In the genomic region with DNA sequence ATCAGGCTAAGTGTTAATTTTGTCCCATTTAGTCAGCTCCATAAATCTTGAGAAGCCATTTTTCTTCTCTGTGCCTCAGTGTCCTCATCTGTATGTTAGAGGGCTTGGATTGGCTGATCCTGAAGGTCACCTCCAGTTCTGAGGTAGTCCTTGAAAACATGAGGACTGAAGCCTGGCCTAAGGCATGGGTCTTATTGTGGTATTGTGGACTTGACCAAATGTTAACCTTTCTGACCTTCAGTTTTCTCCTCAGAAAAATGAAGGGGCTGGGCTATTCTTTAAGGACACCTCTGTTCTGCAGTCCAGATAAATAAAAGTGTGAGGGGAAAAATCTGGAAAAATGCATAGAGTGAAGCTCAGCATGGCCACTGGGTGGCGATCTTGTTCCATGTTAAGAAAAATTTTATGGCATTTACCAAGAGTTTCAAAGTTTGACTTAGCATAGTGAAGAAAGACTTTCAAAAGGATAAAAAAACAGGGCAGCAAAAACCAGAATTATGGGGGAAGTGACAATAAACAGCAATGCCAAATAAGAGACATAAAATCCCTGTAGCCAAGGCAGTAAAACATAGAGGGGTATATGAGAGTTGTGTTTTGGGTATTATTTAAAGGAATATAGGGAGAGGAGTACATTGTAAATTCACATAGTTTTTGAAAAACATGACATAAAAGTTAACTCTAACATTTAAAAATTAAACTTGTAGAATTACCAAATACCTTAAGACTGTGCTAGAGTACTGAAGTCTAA, we compare ENCODE assay signal across 8 cellular contexts. TPM values are rescaled to one million over a fixed set of nuclear protein-coding genes. Genes with fewer than 3 reads are reported as not detected.
DNase-seq lines count a peak whose midpoint lies in the region; ATAC-seq and TF ChIP-seq lines count a peak whose summit lies in the region.

No MANE protein-coding gene starts in this region.

- no peaks in the 10 kb centered on the region for H3K27me3 ChIP-seq in A673 (replicated peaks; ENCODE audit: insufficient read depth, low read depth, low read length, poor library complexity)
- H3K27me3 ChIP-seq in NT2/D1 (ENCODE audit: insufficient read depth, insufficient read length), result no peaks in the 10 kb centered on the region
- H3K27me3 ChIP-seq in neutrophil, result no peaks in the 10 kb centered on the region

- intact Hi-C loops in A673 (cut with micrococcal nuclease; ENCODE audit: unreplicated experiment), result loop anchor here (1.0 to 10.0 kb wide), 7 partner anchors 168 to 1855 kb away; partner anchors contain the start of gene ARID1B

- H3K9me3 ChIP-seq in A673 (ENCODE audit: low read depth, low read length, poor library complexity, severe bottlenecking) (no peaks in the 10 kb centered on the region), NT2/D1 (ENCODE audit: insufficient read depth, low read length) (no peaks in the 10 kb centered on the region), neutrophil (no peaks in the 10 kb centered on the region)

- ATAC-seq in GM18861 (IDR thresholded peaks at IDR 0.05; ENCODE audit: unreplicated experiment) (peak; percentile 68), HG03521 (IDR thresholded peaks at IDR 0.05; ENCODE audit: unreplicated experiment) (peak; percentile 63), esophagus mucosa (peak; percentile 48)

- H3K4me1 ChIP-seq in A673 (ENCODE audit: insufficient read depth, low read length, poor library complexity, severe bottlenecking), result peaks cover 5% of the 10 kb centered on the region
- H3K4me1 ChIP-seq in NT2/D1 (ENCODE audit: insufficient read depth, insufficient read length), result peaks cover 2% of the 10 kb centered on the region
- H3K4me1 ChIP-seq in neutrophil (ENCODE audit: control insufficient read depth in 1 of 2, insufficient read depth in 1 of 2, low read depth in 1 of 2, low read length in 1 of 2), result no peaks in the 10 kb centered on the region

- DNase-seq in A673 (ENCODE audit: low spot score) (peak; percentile 81), NT2/D1 (ENCODE audit: low read depth, low spot score) (peak; percentile 20), superior temporal gyrus (ENCODE audit: extremely low spot score) (peak; percentile 91)
- peak; percentile 80 for DNase-seq in activated CD8-positive, alpha-beta memory T cell treated with anti-CD3 and anti-CD28 coated beads, Interleukin-2, amount 50 U/mL, for 48 hours

- no TSS peak for BruUV-seq in A673 (replicated peaks; lab: Mats Ljungman, UMichigan)

- TF ChIP-seq CTCF in A673 (conservative IDR thresholded peaks at IDR 0.05; ENCODE audit: low read depth, low read length), result peak; percentile 86
- peak; percentile 49 for TF ChIP-seq CTCF in neutrophil (IDR thresholded peaks at IDR 0.05)

- no peak overlapping the region for H3K4me3 ChIP-seq in A673 (ENCODE audit: low read depth, low read length, poor library complexity, severe bottlenecking)
- no peak overlapping the region for H3K4me3 ChIP-seq in NT2/D1 (ENCODE audit: insufficient read length, low read depth)
- H3K4me3 ChIP-seq in neutrophil (ENCODE audit: low read depth in 1 of 2, low read length in 1 of 2), result no peak overlapping the region

- POLR2A ChIA-PET in A673 (lab: Charles Lee; ENCODE audit: low non-redundant PET), result no interaction called here

- H3K36me3 ChIP-seq in A673 (ENCODE audit: insufficient read depth, low read length, poor library complexity, severe bottlenecking) (no peaks in the 10 kb centered on the region), NT2/D1 (ENCODE audit: insufficient read depth, insufficient read length, low read length) (no peaks in the 10 kb centered on the region), neutrophil (no peaks in the 10 kb centered on the region)

- CTCF ChIA-PET in A673 (lab: Charles Lee), result interaction anchor here (1.2 kb wide), 1 partner anchor 202 kb away, joined by 7 read pairs; no protein-coding TSS in a partner anchor

- H3K9ac ChIP-seq in NT2/D1 (ENCODE audit: insufficient read length, low read depth), result no peak overlapping the region

- H3K27ac ChIP-seq in A673 (ENCODE audit: low read depth, low read length, poor library complexity, severe bottlenecking) (no peak overlapping the region), neutrophil (no peak overlapping the region)

RNA-seq across cellular contexts. Expression of gene TFB1M, which starts 13.2 kb away (rescaled TPM):
- 40.3 and 47.6 TPM in 2 replicates for total RNA-seq in A673 (2021)
- 16.3 TPM for total RNA-seq in esophagus mucosa

Comparison
In these comparisons a context has a peak if more than half of its experiments do, and no peak if none do; other contexts are left out.
1. DNase-seq: peak in every context shown above with its lines; median percentile 91 in superior temporal gyrus; 81 in A673; 80 in activated CD8-positive, alpha-beta memory T cell treated with anti-CD3 and anti-CD28 coated beads, Interleukin-2, amount 50 U/mL, for 48 hours; 20 in NT2/D1.